Comparison of ENCODE assay signal across 1 cellular context in the genomic region with DNA sequence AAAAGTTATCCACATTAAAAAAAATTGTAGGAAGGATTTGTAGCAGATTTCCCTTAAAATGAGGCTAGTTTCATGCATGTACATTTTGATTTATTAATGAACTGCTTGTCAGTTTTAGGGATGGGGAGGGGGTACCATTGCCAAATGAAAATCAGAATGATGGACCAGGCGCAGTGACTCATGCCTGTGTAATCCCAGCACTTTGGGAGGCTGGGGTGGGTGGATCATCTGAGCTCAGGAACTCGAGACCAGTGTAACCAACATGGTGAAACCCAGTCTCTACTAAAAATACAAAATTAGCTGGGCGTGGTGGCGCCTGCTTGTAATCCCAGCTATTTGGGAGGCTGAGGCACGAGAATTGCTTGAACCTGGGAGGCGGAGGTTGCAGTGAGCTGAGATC.
TF ChIP-seq lines count a peak whose summit lies in the region.

No MANE protein-coding gene starts in this region.

TF ChIP-seq in SK-N-SH, 30 proteins besides CTCF, POLR2A, EP300 and RAD21:
- TF ChIP-seq FOSL2 (IDR thresholded peaks at IDR 0.05; ENCODE audit: borderline replicate concordance, low read depth): peak; percentile 13; the same call in 1 of the 2 replicates
